ENCODE assay signal across 8 cellular contexts in the genomic region with DNA sequence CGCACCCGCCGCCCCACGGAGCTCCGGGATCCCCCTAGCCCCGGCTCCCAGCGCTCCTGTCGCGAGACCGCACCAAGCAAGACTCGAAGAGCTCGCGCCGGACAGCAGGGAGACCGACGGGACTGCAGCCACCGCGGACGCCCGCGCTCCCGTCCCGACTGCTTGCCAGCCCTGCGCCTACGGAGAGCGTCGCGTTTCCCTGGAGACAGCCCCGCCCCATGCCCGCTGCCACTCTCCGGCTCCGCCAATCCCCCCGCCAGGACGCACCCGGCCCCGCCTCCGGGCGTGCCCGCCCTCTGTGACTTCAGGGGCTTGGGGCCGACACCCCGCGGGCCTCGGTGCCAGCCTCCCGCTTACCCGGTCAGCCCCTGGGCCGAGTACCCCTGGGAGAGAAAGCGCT. TPM values are rescaled to one million over a fixed set of nuclear protein-coding genes. Genes with fewer than 3 reads are reported as not detected.
A peak's percentile ranks its signal among the peaks of the same experiment; 100 is the strongest.
DNase-seq lines count a peak whose midpoint lies in the region; ATAC-seq and TF ChIP-seq lines count a peak whose summit lies in the region.

A gene with protein sequence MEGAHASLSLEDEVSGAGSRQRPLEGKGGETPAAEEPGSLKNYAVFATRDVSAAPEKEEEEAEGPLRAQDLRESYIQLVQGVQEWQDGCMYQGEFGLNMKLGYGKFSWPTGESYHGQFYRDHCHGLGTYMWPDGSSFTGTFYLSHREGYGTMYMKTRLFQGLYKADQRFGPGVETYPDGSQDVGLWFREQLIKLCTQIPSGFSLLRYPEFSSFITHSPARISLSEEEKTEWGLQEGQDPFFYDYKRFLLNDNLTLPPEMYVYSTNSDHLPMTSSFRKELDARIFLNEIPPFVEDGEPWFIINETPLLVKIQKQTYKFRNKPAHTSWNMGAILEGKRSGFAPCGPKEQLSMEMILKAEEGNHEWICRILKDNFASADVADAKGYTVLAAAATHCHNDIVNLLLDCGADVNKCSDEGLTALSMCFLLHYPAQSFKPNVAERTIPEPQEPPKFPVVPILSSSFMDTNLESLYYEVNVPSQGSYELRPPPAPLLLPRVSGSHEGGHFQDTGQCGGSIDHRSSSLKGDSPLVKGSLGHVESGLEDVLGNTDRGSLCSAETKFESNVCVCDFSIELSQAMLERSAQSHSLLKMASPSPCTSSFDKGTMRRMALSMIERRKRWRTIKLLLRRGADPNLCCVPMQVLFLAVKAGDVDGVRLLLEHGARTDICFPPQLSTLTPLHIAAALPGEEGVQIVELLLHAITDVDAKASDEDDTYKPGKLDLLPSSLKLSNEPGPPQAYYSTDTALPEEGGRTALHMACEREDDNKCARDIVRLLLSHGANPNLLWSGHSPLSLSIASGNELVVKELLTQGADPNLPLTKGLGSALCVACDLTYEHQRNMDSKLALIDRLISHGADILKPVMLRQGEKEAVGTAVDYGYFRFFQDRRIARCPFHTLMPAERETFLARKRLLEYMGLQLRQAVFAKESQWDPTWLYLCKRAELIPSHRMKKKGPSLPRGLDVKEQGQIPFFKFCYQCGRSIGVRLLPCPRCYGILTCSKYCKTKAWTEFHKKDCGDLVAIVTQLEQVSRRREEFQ (minus strand): TSS at position 181 of the 400 bp plus-strand sequence. CDS start 653 bp downstream, outside the sequence.

- H3K4me3 ChIP-seq in HCT116 (replicated peaks in 1 of 2; ENCODE audit: low read depth in 1 of 2, low read length in 2 of 2), result no peak within 1 kb of the TSS
- H3K4me3 ChIP-seq in choroid plexus epithelial cell (ENCODE audit: low read depth, low read length), result peak within 1 kb of the TSS; percentile 65

- H3K4me1 Mint-ChIP-seq in activated B cell treated with CpG ODN at 0.5 μM for 24 hours, result peaks cover 50% of the 10 kb centered on the region

- in situ Hi-C loops in KBM-7 (cut with MboI; ENCODE audit: low pct_unique_long_range_greater_than_20kb, low sequenced_read_pairs), result no loop called here

- H3K36me3 Mint-ChIP-seq in activated B cell treated with CpG ODN at 0.5 μM for 24 hours (ENCODE audit: low read depth), result peaks cover 43% of the 10 kb centered on the region

- no peak within 1 kb of the TSS for H3K9ac ChIP-seq in HCT116 (ENCODE audit: low read length)

- intact Hi-C loops in HCT116 (cut with micrococcal nuclease) (no loop called here), activated B cell treated with CpG ODN at 0.5 μM for 24 hours (cut with micrococcal nuclease) (no loop called here)

- H3K4me2 ChIP-seq in HCT116 (ENCODE audit: low read length), result peak within 1 kb of the TSS; percentile 80; the same call in 1 of the 2 replicates

- TF ChIP-seq CTCF in HCT116 (IDR thresholded peaks at IDR 0.05 in 2 of 3, conservative IDR thresholded peaks at IDR 0.05 in 1 of 3; ENCODE audit: borderline replicate concordance in 1 of 3, insufficient read depth in 1 of 3, low read depth in 2 of 3, low read length in 2 of 3) (no peak), activated B cell treated with CpG ODN at 0.5 μM for 24 hours (IDR thresholded peaks at IDR 0.05) (no peak), choroid plexus epithelial cell (conservative IDR thresholded peaks at IDR 0.05; ENCODE audit: low read depth, low read length) (no peak)

- H3K27me3 Mint-ChIP-seq in activated B cell treated with CpG ODN at 0.5 μM for 24 hours, result no peaks in the 10 kb centered on the region

- no peaks in the 10 kb centered on the region for H3K9me3 ChIP-seq in HCT116 (ENCODE audit: control insufficient read depth in 1 of 2, insufficient read depth in 1 of 2, low read depth in 1 of 2, low read length in 2 of 2)

- H3K9me2 ChIP-seq in HCT116 (ENCODE audit: insufficient read depth), result no peaks in the 10 kb centered on the region

- DNase-seq in HCT116 (ENCODE audit: low read depth, low spot score) (no peak), activated B cell treated with CpG ODN at 0.5 μM for 24 hours (no peak), choroid plexus epithelial cell (ENCODE audit: low read depth) (peak; percentile 76), kidney glomerular epithelial cell (lab: John Stamatoyannopoulos, UW) (peak; percentile 55), KG1 (lab: John Stamatoyannopoulos, UW) (no peak), KBM-7 (no peak)
- DNase-seq in stimulated activated CD4-positive, alpha-beta T cell treated with anti-CD3 and anti-CD28 coated beads, Interleukin-1b, Interleukin-23, amount 100 ng/mL, for 4 hours (ENCODE audit: low read depth in 2 of 2), result peak; percentile 56 to 66

- H3K27ac ChIP-seq in HCT116 (ENCODE audit: low read depth, low read length), result no peak within 1 kb of the TSS; the same call in 1 of the 2 replicates

- no peaks in the 10 kb centered on the region for H3K27me3 ChIP-seq in HCT116 (ENCODE audit: insufficient read depth, low read length)

- TF ChIP-seq RAD21 in HCT116 (IDR thresholded peaks at IDR 0.05; ENCODE audit: low read depth), result no peak

- no peaks in the 10 kb centered on the region for H3K9me3 Mint-ChIP-seq in activated B cell treated with CpG ODN at 0.5 μM for 24 hours

- H3K79me2 ChIP-seq in HCT116 (ENCODE audit: insufficient read depth, low read length), result peaks cover 65% of the 10 kb centered on the region

- H4K20me1 ChIP-seq in HCT116 (ENCODE audit: insufficient read depth), result no peaks in the 10 kb centered on the region

- RAD21 ChIA-PET in HCT116 (lab: Charles Lee; ENCODE audit: low non-redundant PET in 1 of 2, low total read pairs in 2 of 2, uncharacterized antibody in 2 of 2, unreplicated experiment in 2 of 2), result no interaction called here

- TF ChIP-seq POLR2A in HCT116 (IDR thresholded peaks at IDR 0.05; ENCODE audit: borderline replicate concordance, extremely low read depth, insufficient read depth, insufficient read length), result no peak

- POLR2A ChIA-PET in HCT116 (lab: Charles Lee) (interaction anchor here (1.4 kb wide), 1 partner anchor 8 kb away, joined by 4 read pairs; no protein-coding TSS in a partner anchor), activated B cell treated with CpG ODN at 0.5 μM for 24 hours (lab: Charles Lee) (interaction anchor here (2.5 to 2.7 kb wide), 2 partner anchors 8 to 29 kb away, joined by 11 to 14 read pairs; partner anchors contain the start of gene CAPN10)

- no peak within 1 kb of the TSS for H2AFZ ChIP-seq in HCT116 (ENCODE audit: low read depth, low read length, poor library complexity, severe bottlenecking)

- H3K4me3 Mint-ChIP-seq in activated B cell treated with CpG ODN at 0.5 μM for 24 hours, result peak within 1 kb of the TSS; percentile 72

- no TSS peak for BruUV-seq in HCT116 (replicated peaks; lab: Mats Ljungman, UMichigan)

- H3K4me1 ChIP-seq in HCT116 (ENCODE audit: control insufficient read depth in 1 of 2, insufficient read depth in 2 of 2, low read length in 2 of 2), result peaks cover 17 to 31% of the 10 kb centered on the region in 2 experiments

- CTCF ChIA-PET in HCT116 (lab: Charles Lee) (no interaction called here), activated B cell treated with CpG ODN at 0.5 μM for 24 hours (lab: Charles Lee) (interaction anchor here (1.4 to 1.9 kb wide), 3 partner anchors 8 to 44 kb away, joined by 3 to 5 read pairs (median 4); no protein-coding TSS in a partner anchor)

- ATAC-seq in HCT116 (no peak), activated B cell treated with CpG ODN at 0.5 μM for 24 hours (ENCODE audit: low read depth) (no peak), GM21717 (IDR thresholded peaks at IDR 0.05; ENCODE audit: unreplicated experiment) (no peak)

- peaks cover 0 to 6% of the 10 kb centered on the region in 2 experiments; a peak in 1 of 4 replicates for H3K36me3 ChIP-seq in HCT116 (ENCODE audit: control insufficient read depth in 1 of 2, insufficient read depth in 2 of 2, low read length in 2 of 2)

- no peak within 1 kb of the TSS for H3K27ac Mint-ChIP-seq in activated B cell treated with CpG ODN at 0.5 μM for 24 hours

TF ChIP-seq in HCT116, 20 proteins besides CTCF, POLR2A, EP300 and RAD21:
- TF ChIP-seq, protein P1, sequence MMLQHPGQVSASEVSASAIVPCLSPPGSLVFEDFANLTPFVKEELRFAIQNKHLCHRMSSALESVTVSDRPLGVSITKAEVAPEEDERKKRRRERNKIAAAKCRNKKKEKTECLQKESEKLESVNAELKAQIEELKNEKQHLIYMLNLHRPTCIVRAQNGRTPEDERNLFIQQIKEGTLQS (IDR thresholded peaks at IDR 0.05), result no peak
- TF ChIP-seq CEBPB (IDR thresholded peaks at IDR 0.05; ENCODE audit: low read depth) (no peak), EZH2 (IDR thresholded peaks at IDR 0.05) (no peak), ZNF274 (IDR thresholded peaks at IDR 0.05; ENCODE audit: low read depth, low read length) (no peak), POLR2AphosphoS5 (IDR thresholded peaks at IDR 0.05; ENCODE audit: low read depth, low read length) (no peak), JUND (IDR thresholded peaks at IDR 0.05) (no peak), ELF1 (IDR thresholded peaks at IDR 0.05; ENCODE audit: borderline replicate concordance, low read depth) (no peak)
- TF ChIP-seq, protein P2, sequence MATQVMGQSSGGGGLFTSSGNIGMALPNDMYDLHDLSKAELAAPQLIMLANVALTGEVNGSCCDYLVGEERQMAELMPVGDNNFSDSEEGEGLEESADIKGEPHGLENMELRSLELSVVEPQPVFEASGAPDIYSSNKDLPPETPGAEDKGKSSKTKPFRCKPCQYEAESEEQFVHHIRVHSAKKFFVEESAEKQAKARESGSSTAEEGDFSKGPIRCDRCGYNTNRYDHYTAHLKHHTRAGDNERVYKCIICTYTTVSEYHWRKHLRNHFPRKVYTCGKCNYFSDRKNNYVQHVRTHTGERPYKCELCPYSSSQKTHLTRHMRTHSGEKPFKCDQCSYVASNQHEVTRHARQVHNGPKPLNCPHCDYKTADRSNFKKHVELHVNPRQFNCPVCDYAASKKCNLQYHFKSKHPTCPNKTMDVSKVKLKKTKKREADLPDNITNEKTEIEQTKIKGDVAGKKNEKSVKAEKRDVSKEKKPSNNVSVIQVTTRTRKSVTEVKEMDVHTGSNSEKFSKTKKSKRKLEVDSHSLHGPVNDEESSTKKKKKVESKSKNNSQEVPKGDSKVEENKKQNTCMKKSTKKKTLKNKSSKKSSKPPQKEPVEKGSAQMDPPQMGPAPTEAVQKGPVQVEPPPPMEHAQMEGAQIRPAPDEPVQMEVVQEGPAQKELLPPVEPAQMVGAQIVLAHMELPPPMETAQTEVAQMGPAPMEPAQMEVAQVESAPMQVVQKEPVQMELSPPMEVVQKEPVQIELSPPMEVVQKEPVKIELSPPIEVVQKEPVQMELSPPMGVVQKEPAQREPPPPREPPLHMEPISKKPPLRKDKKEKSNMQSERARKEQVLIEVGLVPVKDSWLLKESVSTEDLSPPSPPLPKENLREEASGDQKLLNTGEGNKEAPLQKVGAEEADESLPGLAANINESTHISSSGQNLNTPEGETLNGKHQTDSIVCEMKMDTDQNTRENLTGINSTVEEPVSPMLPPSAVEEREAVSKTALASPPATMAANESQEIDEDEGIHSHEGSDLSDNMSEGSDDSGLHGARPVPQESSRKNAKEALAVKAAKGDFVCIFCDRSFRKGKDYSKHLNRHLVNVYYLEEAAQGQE (IDR thresholded peaks at IDR 0.05; ENCODE audit: low read depth), result no peak

RNA-seq across cellular contexts. Expression of the gene that starts here (rescaled TPM):
- total RNA-seq in HCT116 (2021; ENCODE audit: unreplicated experiment) (28.3 TPM), activated B cell treated with CpG ODN at 0.5 μM for 24 hours (33.4 and 40.4 TPM in 2 replicates)
- 22.6 and 23.2 TPM in 2 replicates for polyA plus RNA-seq in HCT116 (2012)

Comparison
In these comparisons a context has a peak if more than half of its experiments do, and no peak if none do; other contexts are left out.
1. DNase-seq: peak in choroid plexus epithelial cell (single experiment), kidney glomerular epithelial cell (single experiment) and stimulated activated CD4-positive, alpha-beta T cell treated with anti-CD3 and anti-CD28 coated beads, Interleukin-1b, Interleukin-23, amount 100 ng/mL, for 4 hours (2 of 2); none in HCT116 (single experiment), activated B cell treated with CpG ODN at 0.5 μM for 24 hours (single experiment), KG1 (single experiment) and KBM-7 (single experiment).